ENCODE assay signal across 7 cellular contexts in genomic region chr4:2579910-2580309, GRCh38.
"Had no signal": no experiment of that assay in that cellular context is flagged by ENCODE, and none has a peak within 500 bp of the region (broad histone marks: within the 10 kb centered on the region; RNA-seq: fewer than 3 reads in every experiment).

No MANE protein-coding gene starts in this region.

- H3K27ac Mint-ChIP-seq: IgD-negative memory B cell had no signal

- ATAC-seq: HepG2 had no signal

- FAIRE-seq: HepG2, HTR-8/SVneo had no signal

- DNase-seq: IMR-90, KBM-7, KG1 had no signal

- H3K27ac ChIP-seq: HL-60 had no signal

- H3K4me3 Mint-ChIP-seq: IgD-negative memory B cell had no signal

- H3K27me3 Mint-ChIP-seq: IgD-negative memory B cell had no signal
